1 cellular context compared by ENCODE assay signal in genomic region chr3:29286841-29287240, GRCh38.
TF ChIP-seq lines count a peak whose summit lies in the region.

No MANE protein-coding gene starts in this region.

TF ChIP-seq in GM23338, 12 proteins besides CTCF, POLR2A, EP300 and RAD21 (continued from another document):
- TF ChIP-seq, protein P1, sequence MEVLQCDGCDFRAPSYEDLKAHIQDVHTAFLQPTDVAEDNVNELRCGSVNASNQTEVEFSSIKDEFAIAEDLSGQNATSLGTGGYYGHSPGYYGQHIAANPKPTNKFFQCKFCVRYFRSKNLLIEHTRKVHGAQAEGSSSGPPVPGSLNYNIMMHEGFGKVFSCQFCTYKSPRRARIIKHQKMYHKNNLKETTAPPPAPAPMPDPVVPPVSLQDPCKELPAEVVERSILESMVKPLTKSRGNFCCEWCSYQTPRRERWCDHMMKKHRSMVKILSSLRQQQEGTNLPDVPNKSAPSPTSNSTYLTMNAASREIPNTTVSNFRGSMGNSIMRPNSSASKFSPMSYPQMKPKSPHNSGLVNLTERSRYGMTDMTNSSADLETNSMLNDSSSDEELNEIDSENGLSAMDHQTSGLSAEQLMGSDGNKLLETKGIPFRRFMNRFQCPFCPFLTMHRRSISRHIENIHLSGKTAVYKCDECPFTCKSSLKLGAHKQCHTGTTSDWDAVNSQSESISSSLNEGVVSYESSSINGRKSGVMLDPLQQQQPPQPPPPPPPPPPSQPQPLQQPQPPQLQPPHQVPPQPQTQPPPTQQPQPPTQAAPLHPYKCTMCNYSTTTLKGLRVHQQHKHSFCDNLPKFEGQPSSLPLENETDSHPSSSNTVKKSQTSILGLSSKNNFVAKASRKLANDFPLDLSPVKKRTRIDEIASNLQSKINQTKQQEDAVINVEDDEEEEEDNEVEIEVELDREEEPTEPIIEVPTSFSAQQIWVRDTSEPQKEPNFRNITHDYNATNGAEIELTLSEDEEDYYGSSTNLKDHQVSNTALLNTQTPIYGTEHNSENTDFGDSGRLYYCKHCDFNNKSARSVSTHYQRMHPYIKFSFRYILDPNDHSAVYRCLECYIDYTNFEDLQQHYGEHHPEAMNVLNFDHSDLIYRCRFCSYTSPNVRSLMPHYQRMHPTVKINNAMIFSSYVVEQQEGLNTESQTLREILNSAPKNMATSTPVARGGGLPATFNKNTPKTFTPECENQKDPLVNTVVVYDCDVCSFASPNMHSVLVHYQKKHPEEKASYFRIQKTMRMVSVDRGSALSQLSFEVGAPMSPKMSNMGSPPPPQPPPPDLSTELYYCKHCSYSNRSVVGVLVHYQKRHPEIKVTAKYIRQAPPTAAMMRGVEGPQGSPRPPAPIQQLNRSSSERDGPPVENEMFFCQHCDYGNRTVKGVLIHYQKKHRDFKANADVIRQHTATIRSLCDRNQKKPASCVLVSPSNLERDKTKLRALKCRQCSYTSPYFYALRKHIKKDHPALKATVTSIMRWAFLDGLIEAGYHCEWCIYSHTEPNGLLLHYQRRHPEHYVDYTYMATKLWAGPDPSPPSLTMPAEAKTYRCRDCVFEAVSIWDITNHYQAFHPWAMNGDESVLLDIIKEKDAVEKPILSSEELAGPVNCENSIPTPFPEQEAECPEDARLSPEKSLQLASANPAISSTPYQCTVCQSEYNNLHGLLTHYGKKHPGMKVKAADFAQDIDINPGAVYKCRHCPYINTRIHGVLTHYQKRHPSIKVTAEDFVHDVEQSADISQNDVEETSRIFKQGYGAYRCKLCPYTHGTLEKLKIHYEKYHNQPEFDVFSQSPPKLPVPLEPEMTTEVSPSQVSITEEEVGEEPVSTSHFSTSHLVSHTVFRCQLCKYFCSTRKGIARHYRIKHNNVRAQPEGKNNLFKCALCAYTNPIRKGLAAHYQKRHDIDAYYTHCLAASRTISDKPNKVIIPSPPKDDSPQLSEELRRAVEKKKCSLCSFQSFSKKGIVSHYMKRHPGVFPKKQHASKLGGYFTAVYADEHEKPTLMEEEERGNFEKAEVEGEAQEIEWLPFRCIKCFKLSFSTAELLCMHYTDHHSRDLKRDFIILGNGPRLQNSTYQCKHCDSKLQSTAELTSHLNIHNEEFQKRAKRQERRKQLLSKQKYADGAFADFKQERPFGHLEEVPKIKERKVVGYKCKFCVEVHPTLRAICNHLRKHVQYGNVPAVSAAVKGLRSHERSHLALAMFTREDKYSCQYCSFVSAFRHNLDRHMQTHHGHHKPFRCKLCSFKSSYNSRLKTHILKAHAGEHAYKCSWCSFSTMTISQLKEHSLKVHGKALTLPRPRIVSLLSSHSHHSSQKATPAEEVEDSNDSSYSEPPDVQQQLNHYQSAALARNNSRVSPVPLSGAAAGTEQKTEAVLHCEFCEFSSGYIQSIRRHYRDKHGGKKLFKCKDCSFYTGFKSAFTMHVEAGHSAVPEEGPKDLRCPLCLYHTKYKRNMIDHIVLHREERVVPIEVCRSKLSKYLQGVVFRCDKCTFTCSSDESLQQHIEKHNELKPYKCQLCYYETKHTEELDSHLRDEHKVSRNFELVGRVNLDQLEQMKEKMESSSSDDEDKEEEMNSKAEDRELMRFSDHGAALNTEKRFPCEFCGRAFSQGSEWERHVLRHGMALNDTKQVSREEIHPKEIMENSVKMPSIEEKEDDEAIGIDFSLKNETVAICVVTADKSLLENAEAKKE (CRISPR knock-in tag; IDR thresholded peaks at IDR 0.05): no peak
- TF ChIP-seq ZNF114 (CRISPR knock-in tag; IDR thresholded peaks at IDR 0.05) (no peak), ZNF331 (CRISPR knock-in tag; IDR thresholded peaks at IDR 0.05; ENCODE audit: low read depth) (no peak)
